In the genomic region with DNA sequence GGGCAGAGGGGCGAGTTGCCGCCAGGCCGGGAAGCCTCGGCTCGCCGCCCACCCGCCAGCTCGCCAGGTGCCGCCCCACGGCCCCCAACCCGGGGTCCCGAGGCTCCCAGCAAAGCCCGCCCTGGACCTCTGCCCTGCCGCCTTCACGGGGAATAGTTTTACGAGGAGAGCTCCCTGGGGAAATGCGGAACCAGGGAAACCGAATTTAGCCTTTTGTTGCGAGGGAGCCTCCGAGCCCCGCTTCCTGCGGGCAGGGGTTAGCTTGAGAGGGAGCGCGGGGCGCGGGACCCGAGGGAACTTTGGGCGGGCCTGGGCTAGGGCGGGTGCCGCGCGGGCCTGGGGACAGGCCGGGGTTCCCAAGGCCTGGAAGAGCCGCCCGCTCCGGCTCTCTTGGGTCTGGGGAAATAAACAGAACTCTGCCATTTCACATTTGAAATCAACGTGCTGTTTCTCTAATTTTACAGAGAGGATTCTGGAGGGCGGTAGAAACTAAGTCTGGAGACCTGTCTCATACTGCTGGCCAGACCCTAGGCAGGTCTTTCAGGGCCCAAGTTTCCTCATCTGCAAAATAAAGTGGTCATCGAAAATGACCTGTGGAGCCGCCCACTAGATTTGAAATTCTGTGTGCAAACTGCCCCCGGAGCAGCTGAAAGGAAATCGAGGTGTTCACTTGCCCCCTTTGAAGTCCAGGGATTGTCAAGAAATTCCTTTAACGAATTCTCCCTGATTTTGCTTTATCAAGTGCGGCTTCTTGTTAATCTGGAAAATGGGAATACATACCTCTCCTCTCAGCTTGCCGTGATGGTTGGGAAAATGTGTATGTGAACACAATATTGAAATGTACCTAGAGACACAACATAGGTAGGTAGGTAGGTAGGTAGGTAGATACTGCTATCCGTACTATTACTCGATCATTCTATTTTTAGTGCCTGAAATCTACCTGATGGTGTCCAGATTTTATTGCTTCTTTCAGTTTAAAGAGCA, we compare ENCODE assay signal across 8 cellular contexts. TPM values are rescaled to one million over a fixed set of nuclear protein-coding genes. Genes with fewer than 3 reads are reported as not detected.
DNase-seq lines count a peak whose midpoint lies in the region; ATAC-seq and TF ChIP-seq lines count a peak whose summit lies in the region.

No MANE protein-coding gene starts in this region.

- H3K9me3 ChIP-seq in CD4-positive, alpha-beta memory T cell (ENCODE audit: control insufficient read depth in 1 of 2, low read length in 2 of 2) = no peaks in the 10 kb centered on the region
- H3K9me3 ChIP-seq in left lung = no peaks in the 10 kb centered on the region

- ATAC-seq in GM21381 (IDR thresholded peaks at IDR 0.05; ENCODE audit: unreplicated experiment) (peak; percentile 11), SK-N-SH treated with all-trans-retinoic acid at 6 μM for 48 hours (peak; percentile 23), left lung (peak; percentile 17)

- peak overlapping the region; percentile 67 to 94 (median 74) for H3K4me3 Mint-ChIP-seq in CD4-positive, alpha-beta memory T cell

- POLR2A ChIA-PET in CD4-positive, alpha-beta memory T cell (lab: Charles Lee; ENCODE audit: partially characterized antibody) = interaction anchor here (0.9 to 4.8 kb wide), 6 partner anchors 10 to 363 kb away, joined by 3 to 37 read pairs (median 4); no protein-coding TSS in a partner anchor

- no peak for TF ChIP-seq CTCF in left lung (IDR thresholded peaks at IDR 0.05)

- H3K27ac ChIP-seq in CD4-positive, alpha-beta memory T cell (ENCODE audit: low read depth, low read length) = peak overlapping the region; percentile 48
- peak overlapping the region; percentile 99 for H3K27ac ChIP-seq in left lung

- intact Hi-C loops in CD4-positive, alpha-beta memory T cell (cut with micrococcal nuclease) = loop anchor here (5.0 to 10.0 kb wide), 3 partner anchors 212 to 1245 kb away; partner anchors contain the start of genes ARPC5, NPL and RGS16
- intact Hi-C loops in left lung (cut with DNase I) = loop anchor here in 1 of 2 donors (10.0 kb wide), 1 partner anchor 248 kb away; no protein-coding TSS in a partner anchor

- H3K36me3 ChIP-seq in CD4-positive, alpha-beta memory T cell (ENCODE audit: insufficient read depth, low read length) = peaks cover 10% of the 10 kb centered on the region
- H3K36me3 ChIP-seq in left lung = peaks cover 0 to 30% of the 10 kb centered on the region in 2 donors

- H3K4me1 ChIP-seq in CD4-positive, alpha-beta memory T cell (ENCODE audit: insufficient read depth, low read length) = peaks cover 31% of the 10 kb centered on the region
- H3K4me1 ChIP-seq in left lung = peaks cover 0 to 72% of the 10 kb centered on the region in 2 donors

- DNase-seq in CD4-positive, alpha-beta memory T cell = peak in 2 of 5 donors; percentile 17 to 27
- DNase-seq in KG1 (lab: John Stamatoyannopoulos, UW) (peak; percentile 54), cerebellum (ENCODE audit: low spot score) (peak; percentile 39), left lung (peak in 1 of 2 donors; percentile 91), NCI-H226 (no peak)
- peak in 2 of 3 experiments; percentile 2 to 19 for DNase-seq in stimulated activated CD4-positive, alpha-beta T cell treated with anti-CD3 and anti-CD28 coated beads, TNF-alpha, amount 100 ng/mL, for 4 hours (ENCODE audit: low read depth in 3 of 3)

- peak overlapping the region in 4 of 7 donors; percentile 38 to 81 (median 65) for H3K27ac Mint-ChIP-seq in CD4-positive, alpha-beta memory T cell

- CTCF ChIA-PET in CD4-positive, alpha-beta memory T cell (lab: Charles Lee; ENCODE audit: partially characterized antibody) = interaction anchor here (1.1 to 11.2 kb wide), 3 partner anchors 251 to 310 kb away, joined by 3 to 357 read pairs (median 189); no protein-coding TSS in a partner anchor

- peaks cover 1 to 2% of the 10 kb centered on the region in 2 donors for H3K27me3 Mint-ChIP-seq in CD4-positive, alpha-beta memory T cell

- H3K9me3 Mint-ChIP-seq in CD4-positive, alpha-beta memory T cell = no peaks in the 10 kb centered on the region

- H3K4me3 ChIP-seq in CD4-positive, alpha-beta memory T cell (ENCODE audit: low read length in 2 of 2) = peak overlapping the region in 1 of 2 donors; percentile 60
- peak overlapping the region; percentile 70 to 95 for H3K4me3 ChIP-seq in left lung

- no peaks in the 10 kb centered on the region for H3K27me3 ChIP-seq in CD4-positive, alpha-beta memory T cell (ENCODE audit: insufficient read depth, low read length)
- no peaks in the 10 kb centered on the region for H3K27me3 ChIP-seq in left lung

- H3K4me1 Mint-ChIP-seq in CD4-positive, alpha-beta memory T cell = peaks cover 23 to 46% (median 32%) of the 10 kb centered on the region in 4 donors

- peaks cover 1 to 27% of the 10 kb centered on the region in 2 donors for H3K36me3 Mint-ChIP-seq in CD4-positive, alpha-beta memory T cell

TF ChIP-seq in SK-N-SH treated with all-trans-retinoic acid at 6 μM for 48 hours, 23 proteins besides CTCF, POLR2A, EP300 and RAD21 (continues in another document):
- no peak for TF ChIP-seq RARB (CRISPR knock-in tag; IDR thresholded peaks at IDR 0.05)
- TF ChIP-seq, protein P1, sequence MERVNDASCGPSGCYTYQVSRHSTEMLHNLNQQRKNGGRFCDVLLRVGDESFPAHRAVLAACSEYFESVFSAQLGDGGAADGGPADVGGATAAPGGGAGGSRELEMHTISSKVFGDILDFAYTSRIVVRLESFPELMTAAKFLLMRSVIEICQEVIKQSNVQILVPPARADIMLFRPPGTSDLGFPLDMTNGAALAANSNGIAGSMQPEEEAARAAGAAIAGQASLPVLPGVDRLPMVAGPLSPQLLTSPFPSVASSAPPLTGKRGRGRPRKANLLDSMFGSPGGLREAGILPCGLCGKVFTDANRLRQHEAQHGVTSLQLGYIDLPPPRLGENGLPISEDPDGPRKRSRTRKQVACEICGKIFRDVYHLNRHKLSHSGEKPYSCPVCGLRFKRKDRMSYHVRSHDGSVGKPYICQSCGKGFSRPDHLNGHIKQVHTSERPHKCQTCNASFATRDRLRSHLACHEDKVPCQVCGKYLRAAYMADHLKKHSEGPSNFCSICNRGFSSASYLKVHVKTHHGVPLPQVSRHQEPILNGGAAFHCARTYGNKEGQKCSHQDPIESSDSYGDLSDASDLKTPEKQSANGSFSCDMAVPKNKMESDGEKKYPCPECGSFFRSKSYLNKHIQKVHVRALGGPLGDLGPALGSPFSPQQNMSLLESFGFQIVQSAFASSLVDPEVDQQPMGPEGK (CRISPR knock-in tag; IDR thresholded peaks at IDR 0.05; ENCODE audit: borderline replicate concordance) = no peak
- TF ChIP-seq ZNF70 (CRISPR knock-in tag; IDR thresholded peaks at IDR 0.05) = no peak
- TF ChIP-seq, protein P2, sequence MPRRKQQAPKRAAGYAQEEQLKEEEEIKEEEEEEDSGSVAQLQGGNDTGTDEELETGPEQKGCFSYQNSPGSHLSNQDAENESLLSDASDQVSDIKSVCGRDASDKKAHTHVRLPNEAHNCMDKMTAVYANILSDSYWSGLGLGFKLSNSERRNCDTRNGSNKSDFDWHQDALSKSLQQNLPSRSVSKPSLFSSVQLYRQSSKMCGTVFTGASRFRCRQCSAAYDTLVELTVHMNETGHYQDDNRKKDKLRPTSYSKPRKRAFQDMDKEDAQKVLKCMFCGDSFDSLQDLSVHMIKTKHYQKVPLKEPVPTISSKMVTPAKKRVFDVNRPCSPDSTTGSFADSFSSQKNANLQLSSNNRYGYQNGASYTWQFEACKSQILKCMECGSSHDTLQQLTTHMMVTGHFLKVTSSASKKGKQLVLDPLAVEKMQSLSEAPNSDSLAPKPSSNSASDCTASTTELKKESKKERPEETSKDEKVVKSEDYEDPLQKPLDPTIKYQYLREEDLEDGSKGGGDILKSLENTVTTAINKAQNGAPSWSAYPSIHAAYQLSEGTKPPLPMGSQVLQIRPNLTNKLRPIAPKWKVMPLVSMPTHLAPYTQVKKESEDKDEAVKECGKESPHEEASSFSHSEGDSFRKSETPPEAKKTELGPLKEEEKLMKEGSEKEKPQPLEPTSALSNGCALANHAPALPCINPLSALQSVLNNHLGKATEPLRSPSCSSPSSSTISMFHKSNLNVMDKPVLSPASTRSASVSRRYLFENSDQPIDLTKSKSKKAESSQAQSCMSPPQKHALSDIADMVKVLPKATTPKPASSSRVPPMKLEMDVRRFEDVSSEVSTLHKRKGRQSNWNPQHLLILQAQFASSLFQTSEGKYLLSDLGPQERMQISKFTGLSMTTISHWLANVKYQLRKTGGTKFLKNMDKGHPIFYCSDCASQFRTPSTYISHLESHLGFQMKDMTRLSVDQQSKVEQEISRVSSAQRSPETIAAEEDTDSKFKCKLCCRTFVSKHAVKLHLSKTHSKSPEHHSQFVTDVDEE (CRISPR knock-in tag; IDR thresholded peaks at IDR 0.05) = no peak
- no peak for TF ChIP-seq ZFP3 (CRISPR knock-in tag; IDR thresholded peaks at IDR 0.05)
- no peak for TF ChIP-seq ZNF8 (CRISPR knock-in tag; IDR thresholded peaks at IDR 0.05)
- TF ChIP-seq CSRNP3 (CRISPR knock-in tag; IDR thresholded peaks at IDR 0.05) = no peak

RNA-seq across cellular contexts. Expression of gene GLUL, which starts 0.7 kb away (rescaled TPM):
- 10 to 100 TPM; 78.5 to 96.0 TPM for total RNA-seq in CD4-positive, alpha-beta memory T cell
- 10 to 100 TPM; 84.0 to 95.0 TPM for polyA plus RNA-seq in CD4-positive, alpha-beta memory T cell
- total RNA-seq in cerebellum (392 TPM), left lung (1,000 to 10,000 TPM in 1 of 2 donors, 100 to 1,000 TPM in 1; 672 to 1,187 TPM)

RNA-seq across cellular contexts. Expression of gene TEDDM1, which starts 8.1 kb away (rescaled TPM):
- not detected for total RNA-seq in CD4-positive, alpha-beta memory T cell
- not detected for polyA plus RNA-seq in CD4-positive, alpha-beta memory T cell
- not detected for total RNA-seq in cerebellum
- not detected for total RNA-seq in left lung

RNA-seq across cellular contexts. Expression of gene RGSL1, which starts 57.6 kb away (rescaled TPM):
- not detected for total RNA-seq in CD4-positive, alpha-beta memory T cell
- under 1 TPM in 1 of 2 donors, not detected in 1; 0.07 TPM for polyA plus RNA-seq in CD4-positive, alpha-beta memory T cell
- total RNA-seq in cerebellum (not detected), left lung (under 1 TPM in 1 of 2 donors, not detected in 1; 0.39 TPM)
